ENCODE assay signal across 1 cellular context in genomic region chr10:20627085-20627484, GRCh38.
TF ChIP-seq lines count a peak whose summit lies in the region.

No MANE protein-coding gene starts in this region.

TF ChIP-seq in WTC11, 78 proteins besides CTCF, POLR2A, EP300 and RAD21 (continued from another document):
- no peak for TF ChIP-seq FOXP4 (CRISPR knock-in tag; IDR thresholded peaks at IDR 0.05)
- no peak for TF ChIP-seq ATF6 (CRISPR knock-in tag; IDR thresholded peaks at IDR 0.05)
- TF ChIP-seq RORB (CRISPR knock-in tag; IDR thresholded peaks at IDR 0.05): no peak
- no peak for TF ChIP-seq SP1 (CRISPR knock-in tag; conservative IDR thresholded peaks at IDR 0.05)
- no peak for TF ChIP-seq STAT6 (CRISPR knock-in tag; conservative IDR thresholded peaks at IDR 0.05; ENCODE audit: low read depth)
- no peak for TF ChIP-seq HMGA2 (CRISPR knock-in tag; IDR thresholded peaks at IDR 0.05)
- TF ChIP-seq FOXP1 (CRISPR knock-in tag; IDR thresholded peaks at IDR 0.05; ENCODE audit: borderline replicate concordance): no peak
- no peak for TF ChIP-seq AR (CRISPR knock-in tag; IDR thresholded peaks at IDR 0.05)
- no peak for TF ChIP-seq HMGXB4 (CRISPR knock-in tag; IDR thresholded peaks at IDR 0.05)
- no peak for TF ChIP-seq USF2 (CRISPR knock-in tag; IDR thresholded peaks at IDR 0.05)
